ENCODE assay signal across 9 cellular contexts in the genomic region with DNA sequence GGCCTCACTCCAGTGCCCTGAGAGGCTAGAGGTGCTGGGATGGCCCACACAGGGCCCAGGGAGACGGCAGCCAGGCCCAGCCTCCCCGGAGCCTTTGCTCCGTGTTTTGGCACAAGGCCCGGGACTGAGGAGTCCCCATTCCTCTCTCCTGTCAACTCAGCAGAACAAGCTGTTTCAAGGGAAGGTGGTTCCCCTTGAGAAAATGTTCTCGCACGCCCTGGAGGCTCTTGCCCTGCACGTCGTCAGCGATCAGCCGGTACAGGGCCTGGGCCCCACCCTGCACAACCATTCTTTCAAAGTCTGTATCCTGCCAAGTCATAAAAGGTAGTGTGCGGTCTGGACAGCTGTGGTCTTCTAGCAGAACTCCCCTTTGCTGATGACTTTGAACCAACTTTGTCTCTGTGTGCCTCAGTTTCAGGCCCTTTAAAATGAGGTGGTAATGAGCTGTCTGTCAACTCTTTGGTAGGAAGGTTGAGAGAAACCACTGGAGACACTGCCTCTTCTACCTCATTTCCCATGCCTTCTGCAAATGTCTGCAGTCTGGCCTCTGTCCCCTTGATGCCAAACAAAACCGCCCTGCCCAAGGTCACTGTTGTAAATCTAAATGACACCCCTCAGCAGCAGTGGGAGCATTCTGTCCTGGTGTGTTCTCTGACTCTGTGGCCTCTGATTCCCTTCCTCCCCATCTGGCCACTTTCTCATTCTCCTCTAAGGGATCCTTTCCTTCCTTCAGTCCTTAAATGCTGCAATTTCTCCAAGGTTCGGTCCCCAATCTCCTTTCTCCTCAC.
DNase-seq lines count a peak whose midpoint lies in the region; ATAC-seq and TF ChIP-seq lines count a peak whose summit lies in the region.
"Had no signal": no experiment of that assay in that cellular context is flagged by ENCODE, and none has a peak within 500 bp of the region (broad histone marks: within the 10 kb centered on the region; RNA-seq: fewer than 3 reads in every experiment).

No MANE protein-coding gene starts in this region.

- H3K9me3 Mint-ChIP-seq in activated T-helper 1 cell treated with anti-CD3 and anti-CD28 coated beads, Interleukin-12 subunit alpha, Interleukin-12 subunit beta, Interleukin-2, Interleukin-4 antibody, amounts not matched to agents 30 ng/mL and 10 ng/mL and 1 ng/mL, durations not matched to agents 14 hours and 24 hours and 36 hours: no peaks in the 10 kb centered on the region

- H3K4me1 Mint-ChIP-seq in activated T-helper 1 cell treated with anti-CD3 and anti-CD28 coated beads, Interleukin-12 subunit alpha, Interleukin-12 subunit beta, Interleukin-2, Interleukin-4 antibody, amounts not matched to agents 30 ng/mL and 10 ng/mL and 1 ng/mL, durations not matched to agents 14 hours and 24 hours and 36 hours (ENCODE audit: low read depth): peaks cover 31% of the 10 kb centered on the region

- H3K36me3 ChIP-seq in stomach: no peaks in the 10 kb centered on the region

- peak; percentile 99 for ATAC-seq in HG03354 (IDR thresholded peaks at IDR 0.05; ENCODE audit: poor library complexity, severe bottlenecking, unreplicated experiment)

- TF ChIP-seq EP300 in stomach (IDR thresholded peaks at IDR 0.05): peak; percentile 54

- DNase-seq in stimulated activated CD4-positive, alpha-beta T cell treated with anti-CD3 and anti-CD28 coated beads, Interleukin-15, amount 100 ng/mL, for 48 hours (ENCODE audit: low read depth in 2 of 2): peak; percentile 22 to 40
- no peak for DNase-seq in stimulated activated CD4-positive, alpha-beta T cell treated with anti-CD3 and anti-CD28 coated beads, Interleukin-12 subunit alpha, Interleukin-12 subunit beta, amount 100 ng/mL, for 4 hours
- DNase-seq in activated T-helper 1 cell treated with anti-CD3 and anti-CD28 coated beads, Interleukin-12 subunit alpha, Interleukin-12 subunit beta, Interleukin-2, Interleukin-4 antibody, amounts not matched to agents 30 ng/mL and 10 ng/mL and 1 ng/mL, durations not matched to agents 14 hours and 24 hours and 36 hours (ENCODE audit: low spot score): peak; percentile 65
- DNase-seq in kidney tubule cell (ENCODE audit: low spot score) (peak; percentile 77), stomach (peak; percentile 81), HK-2 (ENCODE audit: unreplicated experiment) (no peak), NCI-H1930 (lab: John Stamatoyannopoulos, UW) (no peak)
- DNase-seq: DND-41 had no signal

- H3K27me3 Mint-ChIP-seq in activated T-helper 1 cell treated with anti-CD3 and anti-CD28 coated beads, Interleukin-12 subunit alpha, Interleukin-12 subunit beta, Interleukin-2, Interleukin-4 antibody, amounts not matched to agents 30 ng/mL and 10 ng/mL and 1 ng/mL, durations not matched to agents 14 hours and 24 hours and 36 hours (ENCODE audit: insufficient read depth): peaks cover 2% of the 10 kb centered on the region

- peak overlapping the region; percentile 64 for H3K27ac Mint-ChIP-seq in activated T-helper 1 cell treated with anti-CD3 and anti-CD28 coated beads, Interleukin-12 subunit alpha, Interleukin-12 subunit beta, Interleukin-2, Interleukin-4 antibody, amounts not matched to agents 30 ng/mL and 10 ng/mL and 1 ng/mL, durations not matched to agents 14 hours and 24 hours and 36 hours

- H3K4me3 ChIP-seq in stomach: no peak overlapping the region

- no peaks in the 10 kb centered on the region for H3K27me3 ChIP-seq in stomach

- peak overlapping the region; percentile 44 for H3K4me3 Mint-ChIP-seq in activated T-helper 1 cell treated with anti-CD3 and anti-CD28 coated beads, Interleukin-12 subunit alpha, Interleukin-12 subunit beta, Interleukin-2, Interleukin-4 antibody, amounts not matched to agents 30 ng/mL and 10 ng/mL and 1 ng/mL, durations not matched to agents 14 hours and 24 hours and 36 hours

- H3K4me1 ChIP-seq in stomach: peaks cover 9 to 39% (median 24%) of the 10 kb centered on the region in 4 donors

- no peaks in the 10 kb centered on the region for H3K9me3 ChIP-seq in stomach

- H3K27ac ChIP-seq in stomach: peak overlapping the region; percentile 39 to 85 (median 48)

- no peak for TF ChIP-seq CTCF in stomach (IDR thresholded peaks at IDR 0.05)

- TF ChIP-seq POLR2A in stomach (IDR thresholded peaks at IDR 0.05): no peak

- WGBS in stomach, 5 donors: 17 to 34% (median 24%) methylated on average over 10 to 13 of the region's 13 CpGs

- H3K36me3 Mint-ChIP-seq in activated T-helper 1 cell treated with anti-CD3 and anti-CD28 coated beads, Interleukin-12 subunit alpha, Interleukin-12 subunit beta, Interleukin-2, Interleukin-4 antibody, amounts not matched to agents 30 ng/mL and 10 ng/mL and 1 ng/mL, durations not matched to agents 14 hours and 24 hours and 36 hours (ENCODE audit: low read depth): no peaks in the 10 kb centered on the region

- intact Hi-C loops in activated T-helper 1 cell treated with anti-CD3 and anti-CD28 coated beads, Interleukin-12 subunit alpha, Interleukin-12 subunit beta, Interleukin-2, Interleukin-4 antibody, amounts not matched to agents 30 ng/mL and 10 ng/mL and 1 ng/mL, durations not matched to agents 14 hours and 24 hours and 36 hours (cut with micrococcal nuclease): loop anchor here (2.0 to 5.0 kb wide), 2 partner anchors 46 to 85 kb away; no protein-coding TSS in a partner anchor
- intact Hi-C loops in stomach (cut with DNase I; ENCODE audit: low total_unique reads): no loop called here

Comparison
In these comparisons a context has a peak if more than half of its experiments do, and no peak if none do; other contexts are left out.
1. DNase-seq: peak in stimulated activated CD4-positive, alpha-beta T cell treated with anti-CD3 and anti-CD28 coated beads, Interleukin-15, amount 100 ng/mL, for 48 hours (2 of 2), activated T-helper 1 cell treated with anti-CD3 and anti-CD28 coated beads, Interleukin-12 subunit alpha, Interleukin-12 subunit beta, Interleukin-2, Interleukin-4 antibody, amounts not matched to agents 30 ng/mL and 10 ng/mL and 1 ng/mL, durations not matched to agents 14 hours and 24 hours and 36 hours (single experiment), kidney tubule cell (single experiment) and stomach (single experiment); none in stimulated activated CD4-positive, alpha-beta T cell treated with anti-CD3 and anti-CD28 coated beads, Interleukin-12 subunit alpha, Interleukin-12 subunit beta, amount 100 ng/mL, for 4 hours (single experiment), HK-2 (single experiment) and NCI-H1930 (0 of 2).